ENCODE assay signal across 3 cellular contexts in the genomic region with DNA sequence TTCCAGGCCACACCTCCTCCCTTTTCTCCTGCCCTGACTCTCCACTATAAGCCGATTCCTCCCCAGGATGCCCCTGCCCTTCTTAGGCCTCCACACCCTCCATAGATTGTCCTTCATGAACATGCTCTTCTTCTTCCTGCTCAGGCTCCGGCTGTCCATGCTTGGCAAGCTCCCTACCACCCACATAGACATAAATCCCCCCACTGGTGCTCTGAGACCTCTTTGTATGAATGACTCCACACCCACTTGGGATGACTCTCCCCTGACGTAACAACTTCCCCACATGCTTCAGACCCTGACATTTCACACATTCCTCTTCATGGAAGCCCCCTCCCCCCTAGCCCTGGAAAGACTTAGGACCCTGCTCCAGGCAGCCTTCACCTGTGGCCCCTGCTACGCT.
TF ChIP-seq lines count a peak whose summit lies in the region.

No MANE protein-coding gene starts in this region.

TF ChIP-seq in HEK293, 187 proteins besides CTCF, POLR2A, EP300 and RAD21:
- TF ChIP-seq ZNF354C (tag by site-specific recombination; IDR thresholded peaks at IDR 0.05; ENCODE audit: borderline replicate concordance, low read depth): no peak
- TF ChIP-seq ZNF596 (tag by site-specific recombination; IDR thresholded peaks at IDR 0.05): no peak
- no peak for TF ChIP-seq ZNF510 (tag by site-specific recombination; IDR thresholded peaks at IDR 0.05; ENCODE audit: insufficient replicate concordance)
- TF ChIP-seq ZNF701 (tag by site-specific recombination; IDR thresholded peaks at IDR 0.05): peak; percentile 76; the same call in 1 of the 2 replicates
- no peak for TF ChIP-seq ZNF837 (tag by site-specific recombination; IDR thresholded peaks at IDR 0.05)
- TF ChIP-seq ZNF23 (tag by site-specific recombination; IDR thresholded peaks at IDR 0.05; ENCODE audit: borderline replicate concordance): no peak
- 0 out of 2 replicates have a peak, but pooled peaks have one; percentile 16 for TF ChIP-seq ZFHX2 (tag by site-specific recombination; conservative IDR thresholded peaks at IDR 0.05)
- TF ChIP-seq ZNF155 (tag by site-specific recombination; IDR thresholded peaks at IDR 0.05): no peak
- TF ChIP-seq ZNF521 (tag by site-specific recombination; IDR thresholded peaks at IDR 0.05): no peak
- no peak for TF ChIP-seq ZNF114 (tag by site-specific recombination; IDR thresholded peaks at IDR 0.05)
- TF ChIP-seq HOXD13 (CRISPR knock-in tag; IDR thresholded peaks at IDR 0.05; ENCODE audit: borderline replicate concordance): no peak
- no peak for TF ChIP-seq ZNF654 (tag by site-specific recombination; IDR thresholded peaks at IDR 0.05; ENCODE audit: low read depth)
- no peak for TF ChIP-seq ZNF558 (tag by site-specific recombination; IDR thresholded peaks at IDR 0.05)
- TF ChIP-seq, protein P1, sequence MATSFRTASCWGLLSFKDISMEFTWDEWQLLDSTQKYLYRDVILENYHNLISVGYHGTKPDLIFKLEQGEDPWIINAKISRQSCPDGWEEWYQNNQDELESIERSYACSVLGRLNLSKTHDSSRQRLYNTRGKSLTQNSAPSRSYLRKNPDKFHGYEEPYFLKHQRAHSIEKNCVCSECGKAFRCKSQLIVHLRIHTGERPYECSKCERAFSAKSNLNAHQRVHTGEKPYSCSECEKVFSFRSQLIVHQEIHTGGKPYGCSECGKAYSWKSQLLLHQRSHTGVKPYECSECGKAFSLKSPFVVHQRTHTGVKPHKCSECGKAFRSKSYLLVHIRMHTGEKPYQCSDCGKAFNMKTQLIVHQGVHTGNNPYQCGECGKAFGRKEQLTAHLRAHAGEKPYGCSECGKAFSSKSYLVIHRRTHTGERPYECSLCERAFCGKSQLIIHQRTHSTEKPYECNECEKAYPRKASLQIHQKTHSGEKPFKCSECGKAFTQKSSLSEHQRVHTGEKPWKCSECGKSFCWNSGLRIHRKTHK (tag by site-specific recombination; IDR thresholded peaks at IDR 0.05): no peak
- TF ChIP-seq, protein P2, sequence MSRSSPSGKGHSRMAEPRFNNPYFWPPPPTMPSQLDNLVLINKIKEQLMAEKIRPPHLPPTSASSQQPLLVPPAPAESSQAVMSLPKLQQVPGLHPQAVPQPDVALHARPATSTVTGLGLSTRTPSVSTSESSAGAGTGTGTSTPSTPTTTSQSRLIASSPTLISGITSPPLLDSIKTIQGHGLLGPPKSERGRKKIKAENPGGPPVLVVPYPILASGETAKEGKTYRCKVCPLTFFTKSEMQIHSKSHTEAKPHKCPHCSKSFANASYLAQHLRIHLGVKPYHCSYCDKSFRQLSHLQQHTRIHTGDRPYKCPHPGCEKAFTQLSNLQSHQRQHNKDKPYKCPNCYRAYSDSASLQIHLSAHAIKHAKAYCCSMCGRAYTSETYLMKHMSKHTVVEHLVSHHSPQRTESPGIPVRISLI (tag by site-specific recombination; IDR thresholded peaks at IDR 0.05): no peak
- no peak for TF ChIP-seq ZNF792 (tag by site-specific recombination; IDR thresholded peaks at IDR 0.05)
- TF ChIP-seq, protein P3, sequence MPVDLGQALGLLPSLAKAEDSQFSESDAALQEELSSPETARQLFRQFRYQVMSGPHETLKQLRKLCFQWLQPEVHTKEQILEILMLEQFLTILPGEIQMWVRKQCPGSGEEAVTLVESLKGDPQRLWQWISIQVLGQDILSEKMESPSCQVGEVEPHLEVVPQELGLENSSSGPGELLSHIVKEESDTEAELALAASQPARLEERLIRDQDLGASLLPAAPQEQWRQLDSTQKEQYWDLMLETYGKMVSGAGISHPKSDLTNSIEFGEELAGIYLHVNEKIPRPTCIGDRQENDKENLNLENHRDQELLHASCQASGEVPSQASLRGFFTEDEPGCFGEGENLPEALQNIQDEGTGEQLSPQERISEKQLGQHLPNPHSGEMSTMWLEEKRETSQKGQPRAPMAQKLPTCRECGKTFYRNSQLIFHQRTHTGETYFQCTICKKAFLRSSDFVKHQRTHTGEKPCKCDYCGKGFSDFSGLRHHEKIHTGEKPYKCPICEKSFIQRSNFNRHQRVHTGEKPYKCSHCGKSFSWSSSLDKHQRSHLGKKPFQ (tag by site-specific recombination; IDR thresholded peaks at IDR 0.05): no peak

TF ChIP-seq in IMR-90, 13 proteins besides CTCF, POLR2A, EP300 and RAD21:
- TF ChIP-seq RFX5 (IDR thresholded peaks at IDR 0.05; ENCODE audit: low read depth, low read length) (no peak), RCOR1 (IDR thresholded peaks at IDR 0.05; ENCODE audit: insufficient replicate concordance, low read length) (no peak), NFE2L2 (IDR thresholded peaks at IDR 0.05; ENCODE audit: low read depth, low read length) (no peak), MAFK (IDR thresholded peaks at IDR 0.05; ENCODE audit: low read depth, low read length) (no peak), CEBPB (IDR thresholded peaks at IDR 0.05; ENCODE audit: low read depth, low read length) (no peak), BHLHE40 (IDR thresholded peaks at IDR 0.05; ENCODE audit: low read depth, low read length) (no peak), FOS (IDR thresholded peaks at IDR 0.05; ENCODE audit: low read depth, low read length) (no peak), MXI1 (IDR thresholded peaks at IDR 0.05; ENCODE audit: borderline replicate concordance, low read depth, low read length) (no peak), MAZ (IDR thresholded peaks at IDR 0.05; ENCODE audit: borderline replicate concordance, low read depth, low read length) (no peak), SMC3 (IDR thresholded peaks at IDR 0.05; ENCODE audit: low read depth, low read length) (no peak), CHD1 (IDR thresholded peaks at IDR 0.05; ENCODE audit: low read depth, low read length) (no peak)
- TF ChIP-seq, protein P4, sequence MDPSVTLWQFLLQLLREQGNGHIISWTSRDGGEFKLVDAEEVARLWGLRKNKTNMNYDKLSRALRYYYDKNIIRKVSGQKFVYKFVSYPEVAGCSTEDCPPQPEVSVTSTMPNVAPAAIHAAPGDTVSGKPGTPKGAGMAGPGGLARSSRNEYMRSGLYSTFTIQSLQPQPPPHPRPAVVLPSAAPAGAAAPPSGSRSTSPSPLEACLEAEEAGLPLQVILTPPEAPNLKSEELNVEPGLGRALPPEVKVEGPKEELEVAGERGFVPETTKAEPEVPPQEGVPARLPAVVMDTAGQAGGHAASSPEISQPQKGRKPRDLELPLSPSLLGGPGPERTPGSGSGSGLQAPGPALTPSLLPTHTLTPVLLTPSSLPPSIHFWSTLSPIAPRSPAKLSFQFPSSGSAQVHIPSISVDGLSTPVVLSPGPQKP (IDR thresholded peaks at IDR 0.05; ENCODE audit: borderline replicate concordance, low read depth, low read length): no peak
- TF ChIP-seq, protein P5, sequence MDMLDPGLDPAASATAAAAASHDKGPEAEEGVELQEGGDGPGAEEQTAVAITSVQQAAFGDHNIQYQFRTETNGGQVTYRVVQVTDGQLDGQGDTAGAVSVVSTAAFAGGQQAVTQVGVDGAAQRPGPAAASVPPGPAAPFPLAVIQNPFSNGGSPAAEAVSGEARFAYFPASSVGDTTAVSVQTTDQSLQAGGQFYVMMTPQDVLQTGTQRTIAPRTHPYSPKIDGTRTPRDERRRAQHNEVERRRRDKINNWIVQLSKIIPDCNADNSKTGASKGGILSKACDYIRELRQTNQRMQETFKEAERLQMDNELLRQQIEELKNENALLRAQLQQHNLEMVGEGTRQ (IDR thresholded peaks at IDR 0.05; ENCODE audit: low read depth, low read length): no peak

TF ChIP-seq in HepG2, 621 proteins besides CTCF, POLR2A, EP300 and RAD21:
- TF ChIP-seq NFYB (CRISPR knock-in tag; IDR thresholded peaks at IDR 0.05) (no peak), JARID2 (CRISPR knock-in tag; IDR thresholded peaks at IDR 0.05; ENCODE audit: insufficient replicate concordance) (no peak), AKAP8 (CRISPR knock-in tag; IDR thresholded peaks at IDR 0.05) (no peak), ZNF790 (CRISPR knock-in tag; IDR thresholded peaks at IDR 0.05; ENCODE audit: borderline replicate concordance) (no peak), ZNF607 (CRISPR knock-in tag; IDR thresholded peaks at IDR 0.05; ENCODE audit: borderline replicate concordance) (no peak), ZNF674 (CRISPR knock-in tag; IDR thresholded peaks at IDR 0.05; ENCODE audit: low read depth) (no peak)
- TF ChIP-seq, protein P6, sequence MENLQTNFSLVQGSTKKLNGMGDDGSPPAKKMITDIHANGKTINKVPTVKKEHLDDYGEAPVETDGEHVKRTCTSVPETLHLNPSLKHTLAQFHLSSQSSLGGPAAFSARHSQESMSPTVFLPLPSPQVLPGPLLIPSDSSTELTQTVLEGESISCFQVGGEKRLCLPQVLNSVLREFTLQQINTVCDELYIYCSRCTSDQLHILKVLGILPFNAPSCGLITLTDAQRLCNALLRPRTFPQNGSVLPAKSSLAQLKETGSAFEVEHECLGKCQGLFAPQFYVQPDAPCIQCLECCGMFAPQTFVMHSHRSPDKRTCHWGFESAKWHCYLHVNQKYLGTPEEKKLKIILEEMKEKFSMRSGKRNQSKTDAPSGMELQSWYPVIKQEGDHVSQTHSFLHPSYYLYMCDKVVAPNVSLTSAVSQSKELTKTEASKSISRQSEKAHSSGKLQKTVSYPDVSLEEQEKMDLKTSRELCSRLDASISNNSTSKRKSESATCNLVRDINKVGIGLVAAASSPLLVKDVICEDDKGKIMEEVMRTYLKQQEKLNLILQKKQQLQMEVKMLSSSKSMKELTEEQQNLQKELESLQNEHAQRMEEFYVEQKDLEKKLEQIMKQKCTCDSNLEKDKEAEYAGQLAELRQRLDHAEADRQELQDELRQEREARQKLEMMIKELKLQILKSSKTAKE (CRISPR knock-in tag; IDR thresholded peaks at IDR 0.05; ENCODE audit: borderline replicate concordance): no peak
- TF ChIP-seq, protein P7, sequence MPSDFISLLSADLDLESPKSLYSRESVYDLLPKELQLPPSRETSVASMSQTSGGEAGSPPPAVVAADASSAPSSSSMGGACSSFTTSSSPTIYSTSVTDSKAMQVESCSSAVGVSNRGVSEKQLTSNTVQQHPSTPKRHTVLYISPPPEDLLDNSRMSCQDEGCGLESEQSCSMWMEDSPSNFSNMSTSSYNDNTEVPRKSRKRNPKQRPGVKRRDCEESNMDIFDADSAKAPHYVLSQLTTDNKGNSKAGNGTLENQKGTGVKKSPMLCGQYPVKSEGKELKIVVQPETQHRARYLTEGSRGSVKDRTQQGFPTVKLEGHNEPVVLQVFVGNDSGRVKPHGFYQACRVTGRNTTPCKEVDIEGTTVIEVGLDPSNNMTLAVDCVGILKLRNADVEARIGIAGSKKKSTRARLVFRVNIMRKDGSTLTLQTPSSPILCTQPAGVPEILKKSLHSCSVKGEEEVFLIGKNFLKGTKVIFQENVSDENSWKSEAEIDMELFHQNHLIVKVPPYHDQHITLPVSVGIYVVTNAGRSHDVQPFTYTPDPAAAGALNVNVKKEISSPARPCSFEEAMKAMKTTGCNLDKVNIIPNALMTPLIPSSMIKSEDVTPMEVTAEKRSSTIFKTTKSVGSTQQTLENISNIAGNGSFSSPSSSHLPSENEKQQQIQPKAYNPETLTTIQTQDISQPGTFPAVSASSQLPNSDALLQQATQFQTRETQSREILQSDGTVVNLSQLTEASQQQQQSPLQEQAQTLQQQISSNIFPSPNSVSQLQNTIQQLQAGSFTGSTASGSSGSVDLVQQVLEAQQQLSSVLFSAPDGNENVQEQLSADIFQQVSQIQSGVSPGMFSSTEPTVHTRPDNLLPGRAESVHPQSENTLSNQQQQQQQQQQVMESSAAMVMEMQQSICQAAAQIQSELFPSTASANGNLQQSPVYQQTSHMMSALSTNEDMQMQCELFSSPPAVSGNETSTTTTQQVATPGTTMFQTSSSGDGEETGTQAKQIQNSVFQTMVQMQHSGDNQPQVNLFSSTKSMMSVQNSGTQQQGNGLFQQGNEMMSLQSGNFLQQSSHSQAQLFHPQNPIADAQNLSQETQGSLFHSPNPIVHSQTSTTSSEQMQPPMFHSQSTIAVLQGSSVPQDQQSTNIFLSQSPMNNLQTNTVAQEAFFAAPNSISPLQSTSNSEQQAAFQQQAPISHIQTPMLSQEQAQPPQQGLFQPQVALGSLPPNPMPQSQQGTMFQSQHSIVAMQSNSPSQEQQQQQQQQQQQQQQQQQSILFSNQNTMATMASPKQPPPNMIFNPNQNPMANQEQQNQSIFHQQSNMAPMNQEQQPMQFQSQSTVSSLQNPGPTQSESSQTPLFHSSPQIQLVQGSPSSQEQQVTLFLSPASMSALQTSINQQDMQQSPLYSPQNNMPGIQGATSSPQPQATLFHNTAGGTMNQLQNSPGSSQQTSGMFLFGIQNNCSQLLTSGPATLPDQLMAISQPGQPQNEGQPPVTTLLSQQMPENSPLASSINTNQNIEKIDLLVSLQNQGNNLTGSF (CRISPR knock-in tag; IDR thresholded peaks at IDR 0.05): no peak
- TF ChIP-seq, protein P8, sequence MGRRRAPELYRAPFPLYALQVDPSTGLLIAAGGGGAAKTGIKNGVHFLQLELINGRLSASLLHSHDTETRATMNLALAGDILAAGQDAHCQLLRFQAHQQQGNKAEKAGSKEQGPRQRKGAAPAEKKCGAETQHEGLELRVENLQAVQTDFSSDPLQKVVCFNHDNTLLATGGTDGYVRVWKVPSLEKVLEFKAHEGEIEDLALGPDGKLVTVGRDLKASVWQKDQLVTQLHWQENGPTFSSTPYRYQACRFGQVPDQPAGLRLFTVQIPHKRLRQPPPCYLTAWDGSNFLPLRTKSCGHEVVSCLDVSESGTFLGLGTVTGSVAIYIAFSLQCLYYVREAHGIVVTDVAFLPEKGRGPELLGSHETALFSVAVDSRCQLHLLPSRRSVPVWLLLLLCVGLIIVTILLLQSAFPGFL (CRISPR knock-in tag; IDR thresholded peaks at IDR 0.05): no peak
- TF ChIP-seq, protein P9, sequence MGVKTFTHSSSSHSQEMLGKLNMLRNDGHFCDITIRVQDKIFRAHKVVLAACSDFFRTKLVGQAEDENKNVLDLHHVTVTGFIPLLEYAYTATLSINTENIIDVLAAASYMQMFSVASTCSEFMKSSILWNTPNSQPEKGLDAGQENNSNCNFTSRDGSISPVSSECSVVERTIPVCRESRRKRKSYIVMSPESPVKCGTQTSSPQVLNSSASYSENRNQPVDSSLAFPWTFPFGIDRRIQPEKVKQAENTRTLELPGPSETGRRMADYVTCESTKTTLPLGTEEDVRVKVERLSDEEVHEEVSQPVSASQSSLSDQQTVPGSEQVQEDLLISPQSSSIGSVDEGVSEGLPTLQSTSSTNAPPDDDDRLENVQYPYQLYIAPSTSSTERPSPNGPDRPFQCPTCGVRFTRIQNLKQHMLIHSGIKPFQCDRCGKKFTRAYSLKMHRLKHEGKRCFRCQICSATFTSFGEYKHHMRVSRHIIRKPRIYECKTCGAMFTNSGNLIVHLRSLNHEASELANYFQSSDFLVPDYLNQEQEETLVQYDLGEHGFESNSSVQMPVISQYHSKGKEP (CRISPR knock-in tag; IDR thresholded peaks at IDR 0.05): no peak
- TF ChIP-seq, protein P10, sequence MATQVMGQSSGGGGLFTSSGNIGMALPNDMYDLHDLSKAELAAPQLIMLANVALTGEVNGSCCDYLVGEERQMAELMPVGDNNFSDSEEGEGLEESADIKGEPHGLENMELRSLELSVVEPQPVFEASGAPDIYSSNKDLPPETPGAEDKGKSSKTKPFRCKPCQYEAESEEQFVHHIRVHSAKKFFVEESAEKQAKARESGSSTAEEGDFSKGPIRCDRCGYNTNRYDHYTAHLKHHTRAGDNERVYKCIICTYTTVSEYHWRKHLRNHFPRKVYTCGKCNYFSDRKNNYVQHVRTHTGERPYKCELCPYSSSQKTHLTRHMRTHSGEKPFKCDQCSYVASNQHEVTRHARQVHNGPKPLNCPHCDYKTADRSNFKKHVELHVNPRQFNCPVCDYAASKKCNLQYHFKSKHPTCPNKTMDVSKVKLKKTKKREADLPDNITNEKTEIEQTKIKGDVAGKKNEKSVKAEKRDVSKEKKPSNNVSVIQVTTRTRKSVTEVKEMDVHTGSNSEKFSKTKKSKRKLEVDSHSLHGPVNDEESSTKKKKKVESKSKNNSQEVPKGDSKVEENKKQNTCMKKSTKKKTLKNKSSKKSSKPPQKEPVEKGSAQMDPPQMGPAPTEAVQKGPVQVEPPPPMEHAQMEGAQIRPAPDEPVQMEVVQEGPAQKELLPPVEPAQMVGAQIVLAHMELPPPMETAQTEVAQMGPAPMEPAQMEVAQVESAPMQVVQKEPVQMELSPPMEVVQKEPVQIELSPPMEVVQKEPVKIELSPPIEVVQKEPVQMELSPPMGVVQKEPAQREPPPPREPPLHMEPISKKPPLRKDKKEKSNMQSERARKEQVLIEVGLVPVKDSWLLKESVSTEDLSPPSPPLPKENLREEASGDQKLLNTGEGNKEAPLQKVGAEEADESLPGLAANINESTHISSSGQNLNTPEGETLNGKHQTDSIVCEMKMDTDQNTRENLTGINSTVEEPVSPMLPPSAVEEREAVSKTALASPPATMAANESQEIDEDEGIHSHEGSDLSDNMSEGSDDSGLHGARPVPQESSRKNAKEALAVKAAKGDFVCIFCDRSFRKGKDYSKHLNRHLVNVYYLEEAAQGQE (IDR thresholded peaks at IDR 0.05; ENCODE audit: borderline replicate concordance in 1 of 2, low read depth in 1 of 2, low read length in 2 of 2): no peak
